In the genomic region with DNA sequence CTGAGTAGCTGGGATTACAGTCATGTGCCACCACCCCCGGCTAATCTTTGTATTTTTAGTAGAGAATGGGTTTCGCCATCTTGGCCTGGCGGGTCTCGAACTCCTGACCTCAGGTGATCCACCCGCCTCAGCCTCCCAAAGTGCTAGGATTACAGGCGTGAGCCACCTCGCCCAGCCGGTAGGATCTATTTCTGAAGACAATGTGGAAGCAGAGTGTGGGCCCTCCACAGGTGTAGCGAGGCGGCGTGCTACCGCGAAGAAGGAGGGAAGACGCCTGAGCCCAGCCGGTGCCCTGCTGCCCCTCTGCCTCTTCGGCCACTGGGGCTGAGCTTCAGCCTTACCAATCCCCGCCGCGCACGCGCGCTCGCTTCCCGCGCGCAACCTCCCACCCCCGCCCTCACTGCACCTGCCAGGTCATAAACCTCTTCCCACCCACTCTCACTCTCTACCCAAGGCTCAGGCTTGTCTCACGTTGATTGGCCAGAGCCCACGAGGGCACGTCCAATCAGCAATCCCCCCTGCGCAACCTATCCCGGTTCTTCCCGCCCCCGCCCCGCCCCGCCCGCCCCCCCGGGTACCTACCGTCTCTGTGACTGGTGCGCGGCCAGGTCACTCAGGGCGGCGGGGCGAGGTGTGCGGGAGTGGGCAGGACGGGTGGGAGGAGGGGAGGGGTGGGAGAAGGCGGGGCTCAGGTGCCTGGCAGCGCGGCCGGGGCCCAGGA, we compare ENCODE assay signal across 1 cellular context.
TF ChIP-seq lines count a peak whose summit lies in the region.

No MANE protein-coding gene starts in this region.

TF ChIP-seq in HEK293, 187 proteins besides CTCF, POLR2A, EP300 and RAD21 (continued from another document and continues in another):
- TF ChIP-seq, protein P1, sequence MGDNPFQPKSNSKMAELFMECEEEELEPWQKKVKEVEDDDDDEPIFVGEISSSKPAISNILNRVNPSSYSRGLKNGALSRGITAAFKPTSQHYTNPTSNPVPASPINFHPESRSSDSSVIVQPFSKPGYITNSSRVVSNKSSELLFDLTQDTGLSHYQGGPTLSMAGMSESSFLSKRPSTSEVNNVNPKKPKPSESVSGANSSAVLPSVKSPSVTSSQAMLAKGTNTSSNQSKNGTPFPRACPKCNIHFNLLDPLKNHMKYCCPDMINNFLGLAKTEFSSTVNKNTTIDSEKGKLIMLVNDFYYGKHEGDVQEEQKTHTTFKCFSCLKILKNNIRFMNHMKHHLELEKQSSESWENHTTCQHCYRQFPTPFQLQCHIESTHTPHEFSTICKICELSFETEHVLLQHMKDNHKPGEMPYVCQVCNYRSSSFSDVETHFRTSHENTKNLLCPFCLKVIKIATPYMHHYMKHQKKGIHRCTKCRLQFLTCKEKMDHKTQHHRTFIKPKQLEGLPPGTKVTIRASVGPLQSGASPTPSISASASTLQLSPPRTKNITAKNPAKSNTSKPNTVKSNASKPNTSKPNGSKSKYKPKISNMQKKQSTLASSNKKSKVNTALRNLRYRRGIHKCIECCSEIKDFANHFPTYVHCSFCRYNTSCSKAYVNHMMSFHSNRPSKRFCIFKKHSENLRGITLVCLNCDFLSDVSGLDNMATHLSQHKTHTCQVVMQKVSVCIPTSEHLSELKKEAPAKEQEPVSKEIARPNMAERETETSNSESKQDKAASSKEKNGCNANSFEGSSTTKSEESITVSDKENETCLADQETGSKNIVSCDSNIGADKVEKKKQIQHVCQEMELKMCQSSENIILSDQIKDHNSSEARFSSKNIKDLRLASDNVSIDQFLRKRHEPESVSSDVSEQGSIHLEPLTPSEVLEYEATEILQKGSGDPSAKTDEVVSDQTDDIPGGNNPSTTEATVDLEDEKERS (tag by site-specific recombination; IDR thresholded peaks at IDR 0.05): no peak
- TF ChIP-seq, protein P2, sequence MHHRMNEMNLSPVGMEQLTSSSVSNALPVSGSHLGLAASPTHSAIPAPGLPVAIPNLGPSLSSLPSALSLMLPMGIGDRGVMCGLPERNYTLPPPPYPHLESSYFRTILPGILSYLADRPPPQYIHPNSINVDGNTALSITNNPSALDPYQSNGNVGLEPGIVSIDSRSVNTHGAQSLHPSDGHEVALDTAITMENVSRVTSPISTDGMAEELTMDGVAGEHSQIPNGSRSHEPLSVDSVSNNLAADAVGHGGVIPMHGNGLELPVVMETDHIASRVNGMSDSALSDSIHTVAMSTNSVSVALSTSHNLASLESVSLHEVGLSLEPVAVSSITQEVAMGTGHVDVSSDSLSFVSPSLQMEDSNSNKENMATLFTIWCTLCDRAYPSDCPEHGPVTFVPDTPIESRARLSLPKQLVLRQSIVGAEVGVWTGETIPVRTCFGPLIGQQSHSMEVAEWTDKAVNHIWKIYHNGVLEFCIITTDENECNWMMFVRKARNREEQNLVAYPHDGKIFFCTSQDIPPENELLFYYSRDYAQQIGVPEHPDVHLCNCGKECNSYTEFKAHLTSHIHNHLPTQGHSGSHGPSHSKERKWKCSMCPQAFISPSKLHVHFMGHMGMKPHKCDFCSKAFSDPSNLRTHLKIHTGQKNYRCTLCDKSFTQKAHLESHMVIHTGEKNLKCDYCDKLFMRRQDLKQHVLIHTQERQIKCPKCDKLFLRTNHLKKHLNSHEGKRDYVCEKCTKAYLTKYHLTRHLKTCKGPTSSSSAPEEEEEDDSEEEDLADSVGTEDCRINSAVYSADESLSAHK (tag by site-specific recombination; IDR thresholded peaks at IDR 0.05): no peak; the same call in 1 of the 2 replicates
- TF ChIP-seq, protein P3, sequence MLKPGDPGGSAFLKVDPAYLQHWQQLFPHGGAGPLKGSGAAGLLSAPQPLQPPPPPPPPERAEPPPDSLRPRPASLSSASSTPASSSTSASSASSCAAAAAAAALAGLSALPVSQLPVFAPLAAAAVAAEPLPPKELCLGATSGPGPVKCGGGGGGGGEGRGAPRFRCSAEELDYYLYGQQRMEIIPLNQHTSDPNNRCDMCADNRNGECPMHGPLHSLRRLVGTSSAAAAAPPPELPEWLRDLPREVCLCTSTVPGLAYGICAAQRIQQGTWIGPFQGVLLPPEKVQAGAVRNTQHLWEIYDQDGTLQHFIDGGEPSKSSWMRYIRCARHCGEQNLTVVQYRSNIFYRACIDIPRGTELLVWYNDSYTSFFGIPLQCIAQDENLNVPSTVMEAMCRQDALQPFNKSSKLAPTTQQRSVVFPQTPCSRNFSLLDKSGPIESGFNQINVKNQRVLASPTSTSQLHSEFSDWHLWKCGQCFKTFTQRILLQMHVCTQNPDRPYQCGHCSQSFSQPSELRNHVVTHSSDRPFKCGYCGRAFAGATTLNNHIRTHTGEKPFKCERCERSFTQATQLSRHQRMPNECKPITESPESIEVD (tag by site-specific recombination; IDR thresholded peaks at IDR 0.05): no peak
- TF ChIP-seq BCL11B (tag by site-specific recombination; IDR thresholded peaks at IDR 0.05; ENCODE audit: low read depth): peak; percentile 73; the same call in 1 of the 2 replicates
- TF ChIP-seq ZNF837 (tag by site-specific recombination; IDR thresholded peaks at IDR 0.05): no peak
- peak; percentile 85 for TF ChIP-seq ZEB2 (tag by site-specific recombination; IDR thresholded peaks at IDR 0.05)
- TF ChIP-seq ZNF221 (tag by site-specific recombination; IDR thresholded peaks at IDR 0.05; ENCODE audit: borderline replicate concordance): no peak
- TF ChIP-seq SALL2 (tag by site-specific recombination; IDR thresholded peaks at IDR 0.05; ENCODE audit: borderline replicate concordance): no peak
- no peak for TF ChIP-seq ZSCAN23 (tag by site-specific recombination; IDR thresholded peaks at IDR 0.05)
- TF ChIP-seq, protein P4, sequence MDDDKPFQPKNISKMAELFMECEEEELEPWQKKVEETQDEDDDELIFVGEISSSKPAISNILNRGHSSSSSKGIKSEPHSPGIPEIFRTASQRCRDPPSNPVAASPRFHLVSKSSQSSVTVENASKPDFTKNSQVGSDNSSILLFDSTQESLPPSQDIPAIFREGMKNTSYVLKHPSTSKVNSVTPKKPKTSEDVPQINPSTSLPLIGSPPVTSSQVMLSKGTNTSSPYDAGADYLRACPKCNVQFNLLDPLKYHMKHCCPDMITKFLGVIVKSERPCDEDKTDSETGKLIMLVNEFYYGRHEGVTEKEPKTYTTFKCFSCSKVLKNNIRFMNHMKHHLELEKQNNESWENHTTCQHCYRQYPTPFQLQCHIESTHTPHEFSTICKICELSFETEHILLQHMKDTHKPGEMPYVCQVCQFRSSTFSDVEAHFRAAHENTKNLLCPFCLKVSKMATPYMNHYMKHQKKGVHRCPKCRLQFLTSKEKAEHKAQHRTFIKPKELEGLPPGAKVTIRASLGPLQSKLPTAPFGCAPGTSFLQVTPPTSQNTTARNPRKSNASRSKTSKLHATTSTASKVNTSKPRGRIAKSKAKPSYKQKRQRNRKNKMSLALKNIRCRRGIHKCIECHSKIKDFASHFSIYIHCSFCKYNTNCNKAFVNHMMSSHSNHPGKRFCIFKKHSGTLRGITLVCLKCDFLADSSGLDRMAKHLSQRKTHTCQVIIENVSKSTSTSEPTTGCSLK (tag by site-specific recombination; IDR thresholded peaks at IDR 0.05): no peak
- TF ChIP-seq ZNF10 (tag by site-specific recombination; IDR thresholded peaks at IDR 0.05): peak; percentile 13; the same call in 1 of the 2 replicates
- TF ChIP-seq, protein P5, sequence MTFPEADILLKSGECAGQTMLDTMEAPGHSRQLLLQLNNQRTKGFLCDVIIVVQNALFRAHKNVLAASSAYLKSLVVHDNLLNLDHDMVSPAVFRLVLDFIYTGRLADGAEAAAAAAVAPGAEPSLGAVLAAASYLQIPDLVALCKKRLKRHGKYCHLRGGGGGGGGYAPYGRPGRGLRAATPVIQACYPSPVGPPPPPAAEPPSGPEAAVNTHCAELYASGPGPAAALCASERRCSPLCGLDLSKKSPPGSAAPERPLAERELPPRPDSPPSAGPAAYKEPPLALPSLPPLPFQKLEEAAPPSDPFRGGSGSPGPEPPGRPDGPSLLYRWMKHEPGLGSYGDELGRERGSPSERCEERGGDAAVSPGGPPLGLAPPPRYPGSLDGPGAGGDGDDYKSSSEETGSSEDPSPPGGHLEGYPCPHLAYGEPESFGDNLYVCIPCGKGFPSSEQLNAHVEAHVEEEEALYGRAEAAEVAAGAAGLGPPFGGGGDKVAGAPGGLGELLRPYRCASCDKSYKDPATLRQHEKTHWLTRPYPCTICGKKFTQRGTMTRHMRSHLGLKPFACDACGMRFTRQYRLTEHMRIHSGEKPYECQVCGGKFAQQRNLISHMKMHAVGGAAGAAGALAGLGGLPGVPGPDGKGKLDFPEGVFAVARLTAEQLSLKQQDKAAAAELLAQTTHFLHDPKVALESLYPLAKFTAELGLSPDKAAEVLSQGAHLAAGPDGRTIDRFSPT (tag by site-specific recombination; IDR thresholded peaks at IDR 0.05): peak; percentile 98
- TF ChIP-seq ZNF335 (tag by site-specific recombination; conservative IDR thresholded peaks at IDR 0.05): peak; percentile 52
- no peak for TF ChIP-seq ZNF416 (tag by site-specific recombination; IDR thresholded peaks at IDR 0.05)
- peak; percentile 92 for TF ChIP-seq SCRT1 (tag by site-specific recombination; IDR thresholded peaks at IDR 0.05; ENCODE audit: borderline replicate concordance)
- TF ChIP-seq SCRT2 (tag by site-specific recombination; IDR thresholded peaks at IDR 0.05): peak; percentile 92
- TF ChIP-seq, protein P6, sequence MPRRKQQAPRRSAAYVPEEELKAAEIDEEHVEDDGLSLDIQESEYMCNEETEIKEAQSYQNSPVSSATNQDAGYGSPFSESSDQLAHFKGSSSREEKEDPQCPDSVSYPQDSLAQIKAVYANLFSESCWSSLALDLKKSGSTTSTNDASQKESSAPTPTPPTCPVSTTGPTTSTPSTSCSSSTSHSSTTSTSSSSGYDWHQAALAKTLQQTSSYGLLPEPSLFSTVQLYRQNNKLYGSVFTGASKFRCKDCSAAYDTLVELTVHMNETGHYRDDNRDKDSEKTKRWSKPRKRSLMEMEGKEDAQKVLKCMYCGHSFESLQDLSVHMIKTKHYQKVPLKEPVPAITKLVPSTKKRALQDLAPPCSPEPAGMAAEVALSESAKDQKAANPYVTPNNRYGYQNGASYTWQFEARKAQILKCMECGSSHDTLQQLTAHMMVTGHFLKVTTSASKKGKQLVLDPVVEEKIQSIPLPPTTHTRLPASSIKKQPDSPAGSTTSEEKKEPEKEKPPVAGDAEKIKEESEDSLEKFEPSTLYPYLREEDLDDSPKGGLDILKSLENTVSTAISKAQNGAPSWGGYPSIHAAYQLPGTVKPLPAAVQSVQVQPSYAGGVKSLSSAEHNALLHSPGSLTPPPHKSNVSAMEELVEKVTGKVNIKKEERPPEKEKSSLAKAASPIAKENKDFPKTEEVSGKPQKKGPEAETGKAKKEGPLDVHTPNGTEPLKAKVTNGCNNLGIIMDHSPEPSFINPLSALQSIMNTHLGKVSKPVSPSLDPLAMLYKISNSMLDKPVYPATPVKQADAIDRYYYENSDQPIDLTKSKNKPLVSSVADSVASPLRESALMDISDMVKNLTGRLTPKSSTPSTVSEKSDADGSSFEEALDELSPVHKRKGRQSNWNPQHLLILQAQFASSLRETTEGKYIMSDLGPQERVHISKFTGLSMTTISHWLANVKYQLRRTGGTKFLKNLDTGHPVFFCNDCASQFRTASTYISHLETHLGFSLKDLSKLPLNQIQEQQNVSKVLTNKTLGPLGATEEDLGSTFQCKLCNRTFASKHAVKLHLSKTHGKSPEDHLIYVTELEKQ (tag by site-specific recombination; IDR thresholded peaks at IDR 0.05; ENCODE audit: borderline replicate concordance): no peak
- TF ChIP-seq ZNF548 (tag by site-specific recombination; IDR thresholded peaks at IDR 0.05): no peak
- TF ChIP-seq SETDB1 (IDR thresholded peaks at IDR 0.05; ENCODE audit: insufficient read length, low read length): no peak
- TF ChIP-seq ZNF677 (tag by site-specific recombination; IDR thresholded peaks at IDR 0.05): no peak
- no peak for TF ChIP-seq ZNF830 (tag by site-specific recombination; IDR thresholded peaks at IDR 0.05; ENCODE audit: low read depth)
- TF ChIP-seq ZBTB1 (tag by site-specific recombination; IDR thresholded peaks at IDR 0.05): no peak
- peak; percentile 84; the same call in 1 of the 2 replicates for TF ChIP-seq BCL11A (tag by site-specific recombination; IDR thresholded peaks at IDR 0.05; ENCODE audit: low read depth)
- TF ChIP-seq PRDM1 (tag by site-specific recombination; IDR thresholded peaks at IDR 0.05): peak; percentile 31; the same call in 1 of the 2 replicates
- TF ChIP-seq ZNF121 (tag by site-specific recombination; IDR thresholded peaks at IDR 0.05): no peak
- no peak for TF ChIP-seq ZNF274 (IDR thresholded peaks at IDR 0.05; ENCODE audit: low read length)
- TF ChIP-seq ZNF274 (tag by site-specific recombination; IDR thresholded peaks at IDR 0.05; ENCODE audit: borderline replicate concordance): no peak
- TF ChIP-seq KLF8 (tag by site-specific recombination; IDR thresholded peaks at IDR 0.05): peak; percentile 95
- TF ChIP-seq ZNF404 (tag by site-specific recombination; IDR thresholded peaks at IDR 0.05): no peak
- TF ChIP-seq ZNF433 (tag by site-specific recombination; IDR thresholded peaks at IDR 0.05; ENCODE audit: low read depth): no peak
- no peak for TF ChIP-seq GLI2 (tag by site-specific recombination; IDR thresholded peaks at IDR 0.05; ENCODE audit: borderline replicate concordance, low read depth)
- TF ChIP-seq ZNF549 (tag by site-specific recombination; IDR thresholded peaks at IDR 0.05): no peak
- TF ChIP-seq ZNF19 (tag by site-specific recombination; IDR thresholded peaks at IDR 0.05; ENCODE audit: low read depth): no peak
- TF ChIP-seq EGR2 (tag by site-specific recombination; IDR thresholded peaks at IDR 0.05; ENCODE audit: low read depth): peak; percentile 90
- no peak for TF ChIP-seq KLF16 (tag by site-specific recombination; IDR thresholded peaks at IDR 0.05)
- TF ChIP-seq, protein P7, sequence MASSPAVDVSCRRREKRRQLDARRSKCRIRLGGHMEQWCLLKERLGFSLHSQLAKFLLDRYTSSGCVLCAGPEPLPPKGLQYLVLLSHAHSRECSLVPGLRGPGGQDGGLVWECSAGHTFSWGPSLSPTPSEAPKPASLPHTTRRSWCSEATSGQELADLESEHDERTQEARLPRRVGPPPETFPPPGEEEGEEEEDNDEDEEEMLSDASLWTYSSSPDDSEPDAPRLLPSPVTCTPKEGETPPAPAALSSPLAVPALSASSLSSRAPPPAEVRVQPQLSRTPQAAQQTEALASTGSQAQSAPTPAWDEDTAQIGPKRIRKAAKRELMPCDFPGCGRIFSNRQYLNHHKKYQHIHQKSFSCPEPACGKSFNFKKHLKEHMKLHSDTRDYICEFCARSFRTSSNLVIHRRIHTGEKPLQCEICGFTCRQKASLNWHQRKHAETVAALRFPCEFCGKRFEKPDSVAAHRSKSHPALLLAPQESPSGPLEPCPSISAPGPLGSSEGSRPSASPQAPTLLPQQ (tag by site-specific recombination; IDR thresholded peaks at IDR 0.05): peak; percentile 86
- no peak for TF ChIP-seq ZNF624 (tag by site-specific recombination; IDR thresholded peaks at IDR 0.05)
- peak; percentile 73; the same call in 1 of the 2 replicates for TF ChIP-seq ZFP69B (tag by site-specific recombination; IDR thresholded peaks at IDR 0.05)
- TF ChIP-seq MYNN (tag by site-specific recombination; IDR thresholded peaks at IDR 0.05; ENCODE audit: borderline replicate concordance): no peak
- no peak for TF ChIP-seq ZNF621 (tag by site-specific recombination; IDR thresholded peaks at IDR 0.05)
- no peak for TF ChIP-seq KLF10 (tag by site-specific recombination; IDR thresholded peaks at IDR 0.05)
- no peak for TF ChIP-seq ZNF426 (tag by site-specific recombination; IDR thresholded peaks at IDR 0.05)
